In the genomic region with DNA sequence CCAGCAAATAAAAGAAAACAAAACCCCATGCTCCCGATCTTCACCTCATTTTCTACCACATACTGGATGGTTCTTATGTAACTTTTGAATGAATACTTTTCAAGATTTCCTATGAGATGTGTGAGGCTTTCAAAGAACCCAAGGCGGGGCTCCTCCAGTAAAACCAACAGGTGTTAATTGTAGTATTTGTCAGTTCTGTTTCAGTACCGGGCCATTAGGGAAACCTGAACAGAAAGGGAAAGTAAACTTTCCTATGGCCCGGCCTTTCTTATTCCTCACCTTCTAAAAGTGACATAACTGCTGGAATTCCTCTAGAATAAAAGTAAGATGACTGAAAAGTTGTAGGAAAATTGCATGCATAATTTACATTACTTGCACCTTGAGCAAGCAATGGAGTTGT, we compare ENCODE assay signal across 21 cellular contexts.
"Had no signal": no experiment of that assay in that cellular context is flagged by ENCODE, and none has a peak within 500 bp of the region (broad histone marks: within the 10 kb centered on the region; RNA-seq: fewer than 3 reads in every experiment).

No MANE protein-coding gene starts in this region.

- FAIRE-seq: urothelium cell line had no signal

- H3K36me3 ChIP-seq: colonic mucosa, gastrocnemius medialis, heart right ventricle, left ventricle myocardium inferior, right lobe of liver, spleen had no signal

- ATAC-seq: esophagus mucosa; gastrocnemius medialis; heart right ventricle; stimulated activated naive B cell treated with anti-CD40 and anti-IgM and Interleukin-4, amounts not matched to agents 10 μg/mL and 1 μg/mL and 100 μg/mL, for 72 hours had no signal

- H3K27me3 ChIP-seq: colonic mucosa, gastrocnemius medialis, heart right ventricle, right lobe of liver, spleen had no signal

- H3K27ac ChIP-seq: colonic mucosa, gastrocnemius medialis, heart right ventricle, left ventricle myocardium inferior, psoas muscle, right lobe of liver, spleen had no signal

- DNase-seq: colonic mucosa; dermis blood vessel endothelial cell; effector CD4-positive, alpha-beta T cell; gastrocnemius medialis; heart right ventricle; islet precursor cell; left ventricle myocardium inferior; mesenchymal stem cell; midbrain; psoas muscle; retina; right lobe of liver; spleen; stimulated activated CD4-positive, alpha-beta T cell treated with anti-CD3 and anti-CD28 coated beads, Interleukin-15, amount 100 ng/mL, for 24 hours; stimulated activated CD4-positive, alpha-beta T cell treated with anti-CD3 and anti-CD28 coated beads, Interleukin-1b, Interleukin-23, amount 100 ng/mL, for 48 hours; stimulated activated CD4-positive, alpha-beta T cell treated with anti-CD3 and anti-CD28 coated beads, Interleukin-4, amount 100 ng/mL, for 4 hours; stimulated activated naive B cell treated with anti-CD40 and anti-IgM and Interleukin-4, amounts not matched to agents 10 μg/mL and 1 μg/mL and 100 μg/mL, for 72 hours; trophoblast cell had no signal

- H3K9me3 ChIP-seq: colonic mucosa, gastrocnemius medialis, heart right ventricle, left ventricle myocardium inferior, psoas muscle, right lobe of liver, spleen had no signal

- H3K4me1 ChIP-seq: colonic mucosa, gastrocnemius medialis, heart right ventricle, left ventricle myocardium inferior, psoas muscle, right lobe of liver, spleen had no signal

- H3K4me3 ChIP-seq: colonic mucosa, gastrocnemius medialis, heart right ventricle, left ventricle myocardium inferior, lung, psoas muscle, spleen had no signal
